8 cellular contexts compared by ENCODE assay signal in the genomic region with DNA sequence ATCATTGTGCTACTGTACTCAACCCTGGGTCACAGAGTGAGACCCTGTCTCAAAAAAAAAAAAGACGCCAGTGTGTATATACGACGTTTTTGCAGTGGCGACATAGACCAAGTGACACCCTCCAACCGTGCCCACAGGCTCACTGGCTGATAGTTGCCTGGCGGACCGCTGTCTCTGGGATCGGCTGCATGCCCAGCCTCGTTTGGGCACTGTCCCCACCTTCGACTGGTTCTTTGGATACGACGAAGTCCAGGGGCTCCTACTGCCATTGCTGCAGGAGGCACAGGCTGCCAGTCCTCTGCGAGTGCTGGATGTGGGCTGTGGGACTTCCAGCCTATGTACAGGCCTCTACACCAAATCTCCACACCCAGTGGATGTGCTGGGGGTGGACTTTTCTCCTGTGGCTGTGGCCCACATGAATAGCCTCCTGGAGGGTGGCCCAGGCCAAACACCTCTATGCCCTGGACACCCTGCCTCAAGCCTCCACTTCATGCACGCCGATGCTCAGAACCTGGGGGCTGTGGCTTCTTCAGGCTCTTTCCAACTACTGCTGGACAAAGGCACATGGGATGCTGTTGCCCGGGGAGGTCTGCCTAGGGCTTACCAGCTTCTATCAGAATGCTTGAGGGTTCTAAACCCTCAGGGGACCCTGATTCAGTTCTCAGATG. TPM values are rescaled to one million over a fixed set of nuclear protein-coding genes. Genes with fewer than 3 reads are reported as not detected.
DNase-seq lines count a peak whose midpoint lies in the region; ATAC-seq, FAIRE-seq and TF ChIP-seq lines count a peak whose summit lies in the region.

No MANE protein-coding gene starts in this region.

- H3K9ac ChIP-seq in ES-I3 (ENCODE audit: low read depth, low read length): peak overlapping the region; percentile 99

- TF ChIP-seq CTCF in epithelial cell of esophagus (IDR thresholded peaks at IDR 0.05; ENCODE audit: insufficient read depth, low read depth, low read length, missing control alignments): no peak
- no peak for TF ChIP-seq CTCF in pancreas (IDR thresholded peaks at IDR 0.05)

- no peaks in the 10 kb centered on the region for H3K27me3 ChIP-seq in pancreas

- intact Hi-C loops in pancreas (cut with DNase I): no loop called here

- 32 to 50% methylated on average over 16 of the region's 16 CpGs for WGBS in pancreas, 2 donors

- ATAC-seq in pancreas: no peak
- ATAC-seq in HG02840 (IDR thresholded peaks at IDR 0.05; ENCODE audit: low FRiP score, unreplicated experiment): no peak

- DNase-seq in RPMI8226: peak; percentile 23
- no peak for DNase-seq in epithelial cell of esophagus (ENCODE audit: low read depth)
- DNase-seq in pancreas: peak in 1 of 6 donors; percentile 40
- no peak for DNase-seq in frontal cortex (ENCODE audit: low spot score in 2 of 2)
- DNase-seq in germinal center (ENCODE audit: low spot score): no peak
- DNase-seq in activated CD4-positive, alpha-beta T cell treated with anti-CD3 and anti-CD28 coated beads for 1 hour: no peak

- peak overlapping the region; percentile 51 to 84 (median 80) for H3K27ac ChIP-seq in pancreas

- H3K36me3 ChIP-seq in ES-I3 (ENCODE audit: insufficient read depth, low read length): peaks cover 12% of the 10 kb centered on the region
- H3K36me3 ChIP-seq in pancreas: no peaks in the 10 kb centered on the region

- H3K9me3 ChIP-seq in ES-I3 (ENCODE audit: control insufficient read depth, insufficient read depth, low read length): no peaks in the 10 kb centered on the region
- H3K9me3 ChIP-seq in pancreas: no peaks in the 10 kb centered on the region

- peaks cover 10% of the 10 kb centered on the region; the same call in 1 of the 2 replicates for H3K4me1 ChIP-seq in ES-I3 (ENCODE audit: insufficient read depth, low read length)
- H3K4me1 ChIP-seq in pancreas: peaks cover 0 to 40% (median 18%) of the 10 kb centered on the region in 3 donors

- no peak for FAIRE-seq in pancreas (lab: Jason Lieb, UNC)
- FAIRE-seq in frontal cortex (lab: Jason Lieb, UNC): no peak

- H3K4me3 ChIP-seq in epithelial cell of esophagus (ENCODE audit: low read length) (peak overlapping the region; percentile 99), pancreas (peak overlapping the region; percentile 48 to 79 (median 72))

RNA-seq across cellular contexts. Expression of a gene that starts 1.3 kb away (rescaled TPM):
- total RNA-seq in pancreas (10 to 100 TPM in 1 of 6 donors, 1 to 10 TPM in 5; 4.0 to 11.0 (median 7.3) TPM), frontal cortex (10.2 TPM)
- polyA plus RNA-seq in pancreas: 10 to 100 TPM; 19.6 to 25.4 TPM

RNA-seq across cellular contexts. Expression of a gene that starts 1.4 kb away (rescaled TPM):
- 10 to 100 TPM; 13.2 to 21.3 (median 16.9) TPM for total RNA-seq in pancreas
- polyA plus RNA-seq in pancreas: 10 to 100 TPM; 56.3 to 70.8 TPM
- 25.3 TPM for total RNA-seq in frontal cortex

RNA-seq across cellular contexts. Expression of a gene that starts 5.1 kb away (rescaled TPM):
- total RNA-seq in pancreas: 1 to 10 TPM; 3.2 to 4.9 (median 3.6) TPM
- 10 to 100 TPM; 14.1 to 17.3 TPM for polyA plus RNA-seq in pancreas
- 5.7 TPM for total RNA-seq in frontal cortex

RNA-seq across cellular contexts. Expression of a gene that starts 5.7 kb away (rescaled TPM):
- total RNA-seq in pancreas (1 to 10 TPM; 1.4 to 4.0 (median 2.8) TPM), frontal cortex (3.3 TPM)
- polyA plus RNA-seq in pancreas: 10 to 100 TPM in 1 of 2 donors, 1 to 10 TPM in 1; 7.1 to 21.7 TPM

RNA-seq across cellular contexts. Expression of a gene that starts 12.5 kb away (rescaled TPM):
- total RNA-seq in pancreas (10 to 100 TPM; 37.7 to 67.7 (median 51.9) TPM), frontal cortex (84.8 TPM)
- 100 to 1,000 TPM in 1 of 2 donors, 10 to 100 TPM in 1; 86.0 to 104 TPM for polyA plus RNA-seq in pancreas
